9 cellular contexts compared by ENCODE assay signal in genomic region chr3:52771334-52771681, GRCh38. TPM values are rescaled to one million over a fixed set of nuclear protein-coding genes. Genes with fewer than 3 reads are reported as not detected.
DNase-seq lines count a peak whose midpoint lies in the region; ATAC-seq and TF ChIP-seq lines count a peak whose summit lies in the region.
"Had no signal": no experiment of that assay in that cellular context is flagged by ENCODE, and none has a peak within 500 bp of the region (broad histone marks: within the 10 kb centered on the region; RNA-seq: fewer than 3 reads in every experiment).

No MANE protein-coding gene starts in this region.

- H3K36me3 Mint-ChIP-seq in activated T-cell treated with anti-CD3 and anti-CD28 coated beads, Interleukin-2, amount 50 U/mL, for 4 hours (ENCODE audit: insufficient read depth), result peaks cover 5% of the 10 kb centered on the region
- H3K36me3 Mint-ChIP-seq in activated B cell treated with CpG ODN at 0.5 μM for 24 hours (ENCODE audit: low read depth), result peaks cover 15% of the 10 kb centered on the region
- peaks cover 26% of the 10 kb centered on the region for H3K36me3 Mint-ChIP-seq in stimulated activated effector memory CD8-positive, alpha-beta T cell treated with anti-CD3 and anti-CD28 coated beads, Interleukin-12 subunit alpha, Interleukin-12 subunit beta, amount 100 ng/mL, for 72 hours

- H3K4me1 ChIP-seq in right cardiac atrium (ENCODE audit: control insufficient read depth, insufficient read depth, low read length), result no peaks in the 10 kb centered on the region

- intact Hi-C loops in activated B cell treated with CpG ODN at 0.5 μM for 24 hours (cut with micrococcal nuclease) (loop anchor here (1.0 to 10.0 kb wide), 7 partner anchors 8 to 275 kb away; partner anchors contain the start of genes NT5DC2, PBRM1, SFMBT1 and SPCS1), right cardiac atrium (cut with DNase I) (no loop called here)

- no peaks in the 10 kb centered on the region for H3K9me3 ChIP-seq in right cardiac atrium (ENCODE audit: control insufficient read depth, low read length)

- TF ChIP-seq CTCF in activated B cell treated with CpG ODN at 0.5 μM for 24 hours (IDR thresholded peaks at IDR 0.05), result no peak

- H3K27ac ChIP-seq in right cardiac atrium (ENCODE audit: low read length), result peak overlapping the region; percentile 94

- no peaks in the 10 kb centered on the region for H3K9me3 Mint-ChIP-seq in activated T-cell treated with anti-CD3 and anti-CD28 coated beads, Interleukin-2, amount 50 U/mL, for 4 hours
- no peaks in the 10 kb centered on the region for H3K9me3 Mint-ChIP-seq in activated B cell treated with CpG ODN at 0.5 μM for 24 hours
- H3K9me3 Mint-ChIP-seq in stimulated activated effector memory CD8-positive, alpha-beta T cell treated with anti-CD3 and anti-CD28 coated beads, Interleukin-12 subunit alpha, Interleukin-12 subunit beta, amount 100 ng/mL, for 72 hours, result no peaks in the 10 kb centered on the region

- ATAC-seq in activated T-cell treated with anti-CD3 and anti-CD28 coated beads, Interleukin-2, amount 50 U/mL, for 4 hours, result peak; percentile 8 to 26
- peak; percentile 4 for ATAC-seq in activated B cell treated with CpG ODN at 0.5 μM for 24 hours (ENCODE audit: low read depth)
- ATAC-seq in right cardiac atrium, result peak; percentile 6 to 15
- peak; percentile 45 for ATAC-seq in stimulated activated effector memory CD8-positive, alpha-beta T cell treated with anti-CD3 and anti-CD28 coated beads, Interleukin-12 subunit alpha, Interleukin-12 subunit beta, amount 100 ng/mL, for 72 hours
- ATAC-seq in HG03025 (IDR thresholded peaks at IDR 0.05; ENCODE audit: low FRiP score, unreplicated experiment), result no peak
- ATAC-seq in HG02840 (IDR thresholded peaks at IDR 0.05; ENCODE audit: low FRiP score, unreplicated experiment), result no peak

- POLR2A ChIA-PET in activated B cell treated with CpG ODN at 0.5 μM for 24 hours (lab: Charles Lee), result interaction anchor here (0.6 to 2.2 kb wide), 13 partner anchors 8 to 576 kb away, joined by 3 to 44 read pairs (median 4); partner anchors contain the start of genes DCP1A, GLYCTK, SFMBT1 and TLR9

- DNase-seq in activated T-cell treated with anti-CD3 and anti-CD28 coated beads, Interleukin-2, amount 50 U/mL, for 4 hours, result no peak
- DNase-seq in activated T-cell treated with anti-CD3 and anti-CD28 coated beads for 4 hours (no peak), activated B cell treated with CpG ODN at 0.5 μM for 24 hours (no peak), right cardiac atrium (no peak)
- no peak for DNase-seq in stimulated activated effector memory CD8-positive, alpha-beta T cell treated with anti-CD3 and anti-CD28 coated beads, Interleukin-12 subunit alpha, Interleukin-12 subunit beta, amount 100 ng/mL, for 72 hours (ENCODE audit: low spot score in 2 of 2)
- no peak for DNase-seq in activated CD4-positive, alpha-beta T cell treated with anti-CD3 and anti-CD28 coated beads for 4 hours

- peaks cover 21% of the 10 kb centered on the region for H3K4me1 Mint-ChIP-seq in activated T-cell treated with anti-CD3 and anti-CD28 coated beads, Interleukin-2, amount 50 U/mL, for 4 hours (ENCODE audit: low read depth)
- H3K4me1 Mint-ChIP-seq in activated B cell treated with CpG ODN at 0.5 μM for 24 hours, result peaks cover 17% of the 10 kb centered on the region
- peaks cover 18% of the 10 kb centered on the region for H3K4me1 Mint-ChIP-seq in stimulated activated effector memory CD8-positive, alpha-beta T cell treated with anti-CD3 and anti-CD28 coated beads, Interleukin-12 subunit alpha, Interleukin-12 subunit beta, amount 100 ng/mL, for 72 hours

- H3K27ac Mint-ChIP-seq in activated B cell treated with CpG ODN at 0.5 μM for 24 hours, result peak overlapping the region; percentile 95
- peak overlapping the region; percentile 72 for H3K27ac Mint-ChIP-seq in stimulated activated effector memory CD8-positive, alpha-beta T cell treated with anti-CD3 and anti-CD28 coated beads, Interleukin-12 subunit alpha, Interleukin-12 subunit beta, amount 100 ng/mL, for 72 hours

- WGBS in right cardiac atrium, result 62% methylated on average over 5 of the region's 5 CpGs

- H3K27me3 Mint-ChIP-seq in activated T-cell treated with anti-CD3 and anti-CD28 coated beads, Interleukin-2, amount 50 U/mL, for 4 hours (ENCODE audit: low read depth), result no peaks in the 10 kb centered on the region
- no peaks in the 10 kb centered on the region for H3K27me3 Mint-ChIP-seq in activated B cell treated with CpG ODN at 0.5 μM for 24 hours

- peak overlapping the region; percentile 98 for H3K4me3 ChIP-seq in right cardiac atrium (ENCODE audit: low read length)

- H3K27me3 ChIP-seq in right cardiac atrium (ENCODE audit: control insufficient read depth, insufficient read depth), result no peaks in the 10 kb centered on the region

- peak overlapping the region; percentile 91 for H3K4me3 Mint-ChIP-seq in activated T-cell treated with anti-CD3 and anti-CD28 coated beads, Interleukin-2, amount 50 U/mL, for 4 hours
- peak overlapping the region; percentile 94 for H3K4me3 Mint-ChIP-seq in activated B cell treated with CpG ODN at 0.5 μM for 24 hours
- peak overlapping the region; percentile 69 for H3K4me3 Mint-ChIP-seq in stimulated activated effector memory CD8-positive, alpha-beta T cell treated with anti-CD3 and anti-CD28 coated beads, Interleukin-12 subunit alpha, Interleukin-12 subunit beta, amount 100 ng/mL, for 72 hours

- CTCF ChIA-PET in activated B cell treated with CpG ODN at 0.5 μM for 24 hours (lab: Charles Lee), result interaction anchor here (1.1 kb wide), 1 partner anchor 27 kb away, joined by 4 read pairs; no protein-coding TSS in a partner anchor

RNA-seq across cellular contexts. Expression of gene NEK4, which starts 0.6 kb away (rescaled TPM):
- 10 to 100 TPM; 16.0 to 36.9 (median 26.9) TPM for total RNA-seq in activated T-cell treated with anti-CD3 and anti-CD28 coated beads, Interleukin-2, amount 50 U/mL, for 4 hours
- total RNA-seq in activated B cell treated with CpG ODN at 0.5 μM for 24 hours (23.0 and 24.5 TPM in 2 replicates), right cardiac atrium (10 to 100 TPM; 16.4 to 18.2 (median 17.5) TPM)
- 4.5 TPM for polyA plus RNA-seq in right cardiac atrium

RNA-seq across cellular contexts. Expression of gene ITIH1, which starts 6.1 kb away (rescaled TPM):
- under 1 TPM in 2 of 3 donors, not detected in 1; 0.15 to 0.19 TPM for total RNA-seq in activated T-cell treated with anti-CD3 and anti-CD28 coated beads, Interleukin-2, amount 50 U/mL, for 4 hours
- 0.42 and 0.80 TPM in 2 replicates for total RNA-seq in activated B cell treated with CpG ODN at 0.5 μM for 24 hours
- total RNA-seq in right cardiac atrium, result not detected
- polyA plus RNA-seq in right cardiac atrium, result 0.18 TPM
- total RNA-seq: dermis microvascular lymphatic vessel endothelial cell had no signal

RNA-seq across cellular contexts. Expression of gene ITIH3, which starts 23.3 kb away (rescaled TPM):
- under 1 TPM; 0.13 to 0.24 (median 0.18) TPM for total RNA-seq in activated T-cell treated with anti-CD3 and anti-CD28 coated beads, Interleukin-2, amount 50 U/mL, for 4 hours
- not detected in 2 replicates for total RNA-seq in activated B cell treated with CpG ODN at 0.5 μM for 24 hours
- 1 to 10 TPM in 1 of 4 donors, under 1 TPM in 3; 0.21 to 1.8 (median 0.53) TPM for total RNA-seq in right cardiac atrium
- 0.43 TPM for polyA plus RNA-seq in right cardiac atrium

RNA-seq across cellular contexts. Expression of gene ITIH4, which starts 59.2 kb away (rescaled TPM):
- total RNA-seq in activated T-cell treated with anti-CD3 and anti-CD28 coated beads, Interleukin-2, amount 50 U/mL, for 4 hours, result 1 to 10 TPM; 6.9 to 8.2 (median 8.0) TPM
- total RNA-seq in activated B cell treated with CpG ODN at 0.5 μM for 24 hours (15.4 and 15.7 TPM in 2 replicates), right cardiac atrium (1 to 10 TPM; 3.4 to 5.7 (median 5.0) TPM)
- 5.0 TPM for polyA plus RNA-seq in right cardiac atrium

Comparison
In these comparisons a context has a peak if more than half of its experiments do, and no peak if none do; other contexts are left out.
1. ATAC-seq: peak in activated T-cell treated with anti-CD3 and anti-CD28 coated beads, Interleukin-2, amount 50 U/mL, for 4 hours (2 of 2), activated B cell treated with CpG ODN at 0.5 μM for 24 hours (single experiment), right cardiac atrium (2 of 2) and stimulated activated effector memory CD8-positive, alpha-beta T cell treated with anti-CD3 and anti-CD28 coated beads, Interleukin-12 subunit alpha, Interleukin-12 subunit beta, amount 100 ng/mL, for 72 hours (single experiment); none in HG03025 (single experiment) and HG02840 (single experiment).
2. Peak in every context shown above with its lines, with median percentiles within 50 percentile points of each other: H3K4me3 Mint-ChIP-seq.